Comparison of ENCODE assay signal across 26 cellular contexts in the genomic region with DNA sequence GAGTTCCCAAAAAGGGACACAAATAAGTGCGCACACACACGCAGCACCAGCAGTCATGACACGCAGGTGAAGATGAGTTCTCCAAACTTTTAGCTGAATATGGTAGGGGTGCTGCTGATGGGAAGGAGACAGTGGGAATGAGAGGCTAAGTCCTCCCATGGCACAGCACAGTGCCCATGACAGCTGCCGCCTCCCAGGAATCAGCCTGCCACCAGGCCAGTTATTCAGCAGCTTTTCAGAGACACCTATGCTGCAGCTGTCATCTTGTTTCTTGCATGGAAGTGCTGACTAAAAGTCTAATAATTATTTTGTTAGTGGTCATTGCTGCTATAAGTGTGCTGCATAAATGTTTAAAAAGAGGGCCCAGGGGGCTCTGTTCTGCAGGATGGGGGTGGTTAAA. TPM values are rescaled to one million over a fixed set of nuclear protein-coding genes. Genes with fewer than 3 reads are reported as not detected.
DNase-seq lines count a peak whose midpoint lies in the region; ATAC-seq and TF ChIP-seq lines count a peak whose summit lies in the region.
"Had no signal": no experiment of that assay in that cellular context is flagged by ENCODE, and none has a peak within 500 bp of the region (broad histone marks: within the 10 kb centered on the region; RNA-seq: fewer than 3 reads in every experiment).

No MANE protein-coding gene starts in this region.

- H3K4me3 ChIP-seq in right cardiac atrium (ENCODE audit: low read length) (no peak overlapping the region), heart right ventricle (no peak overlapping the region), psoas muscle (no peak overlapping the region)
- H3K4me3 ChIP-seq: BLaER1 treated with 17β-estradiol and CSF1 and Interleukin-3, amounts not matched to agents 10 nM and 100 nM; GM23338; SJSA1 had no signal

- intact Hi-C loops in right cardiac atrium (cut with DNase I): loop anchor here in 2 of 4 donors (10.0 kb wide), 1 partner anchor 303 kb away; a partner anchor contains a TSS
- intact Hi-C loops in heart right ventricle (cut with DNase I): loop anchor here in 4 of 10 donors (5.0 to 10.0 kb wide), 4 partner anchors 105 to 307 kb away; a partner anchor contains a TSS
- intact Hi-C loops in psoas muscle (cut with DNase I): no loop called here

- H3K4me1 Mint-ChIP-seq in stimulated activated naive CD8-positive, alpha-beta T cell treated with anti-CD3 and anti-CD28 coated beads, Interleukin-15, amount 100 ng/mL, for 72 hours: peaks cover 13% of the 10 kb centered on the region
- peaks cover 12% of the 10 kb centered on the region for H3K4me1 Mint-ChIP-seq in activated T-cell treated with anti-CD3 and anti-CD28 coated beads, Interleukin-2, amount 50 U/mL, for 24 hours (ENCODE audit: low read depth)

- H3K9me3 Mint-ChIP-seq in stimulated activated naive CD8-positive, alpha-beta T cell treated with anti-CD3 and anti-CD28 coated beads, Interleukin-15, amount 100 ng/mL, for 72 hours: no peaks in the 10 kb centered on the region
- no peaks in the 10 kb centered on the region for H3K9me3 Mint-ChIP-seq in activated T-cell treated with anti-CD3 and anti-CD28 coated beads, Interleukin-2, amount 50 U/mL, for 24 hours
- H3K9me3 Mint-ChIP-seq: CD4-positive, alpha-beta memory T cell; GM23338 had no signal

- WGBS in right cardiac atrium: 80% methylated on average over 4 of the region's 4 CpGs
- WGBS in heart right ventricle, 2 donors: 88 to 94% methylated on average over 4 of the region's 4 CpGs
- WGBS in psoas muscle, 3 donors: 83 to 90% (median 87%) methylated on average over 4 of the region's 4 CpGs

- no peaks in the 10 kb centered on the region for H3K27me3 Mint-ChIP-seq in stimulated activated naive CD8-positive, alpha-beta T cell treated with anti-CD3 and anti-CD28 coated beads, Interleukin-15, amount 100 ng/mL, for 72 hours
- H3K27me3 Mint-ChIP-seq in activated T-cell treated with anti-CD3 and anti-CD28 coated beads, Interleukin-2, amount 50 U/mL, for 24 hours: no peaks in the 10 kb centered on the region
- H3K27me3 Mint-ChIP-seq: CD4-positive, alpha-beta memory T cell had no signal

- H3K27me3 ChIP-seq in right cardiac atrium (ENCODE audit: control insufficient read depth, insufficient read depth) (no peaks in the 10 kb centered on the region), heart right ventricle (no peaks in the 10 kb centered on the region), psoas muscle (ENCODE audit: insufficient read depth in 3 of 3, low read length in 2 of 3) (no peaks in the 10 kb centered on the region)
- H3K27me3 ChIP-seq: BLaER1 treated with 17β-estradiol and CSF1 and Interleukin-3, amounts not matched to agents 10 nM and 100 nM; SJSA1 had no signal

- DNase-seq in NCI-H1694 treated with DMSO at 0.1 percent for 48 hours (lab: John Stamatoyannopoulos, UW): peak; percentile 18
- no peak for DNase-seq in NCI-H1694 (lab: John Stamatoyannopoulos, UW)
- DNase-seq in right cardiac atrium: peak in 1 of 3 donors; percentile 59
- no peak for DNase-seq in heart right ventricle
- DNase-seq in psoas muscle: no peak
- no peak for DNase-seq in stimulated activated naive CD8-positive, alpha-beta T cell treated with anti-CD3 and anti-CD28 coated beads, Interleukin-15, amount 100 ng/mL, for 72 hours
- no peak for DNase-seq in activated T-cell treated with anti-CD3 and anti-CD28 coated beads, Interleukin-2, amount 50 U/mL, for 24 hours
- DNase-seq: 8988T; CD4-positive, alpha-beta memory T cell; DMS153; HCEC 1CT; KBM-7; MM.1S; NCI-H1048; NCI-H1436; NCI-H2029; NCI-H2227 treated with DMSO at 0.1 percent for 48 hours; NCI-H510A; NCI-H774 had no signal

- ATAC-seq in right cardiac atrium: peak; percentile 5 to 33
- no peak for ATAC-seq in heart right ventricle
- no peak for ATAC-seq in psoas muscle
- no peak for ATAC-seq in stimulated activated naive CD8-positive, alpha-beta T cell treated with anti-CD3 and anti-CD28 coated beads, Interleukin-15, amount 100 ng/mL, for 72 hours
- ATAC-seq: GM23338, Panc1 had no signal

- H3K4me1 ChIP-seq in right cardiac atrium (ENCODE audit: control insufficient read depth, insufficient read depth, low read length) (peaks cover 1% of the 10 kb centered on the region), heart right ventricle (peaks cover 0 to 49% (median 12%) of the 10 kb centered on the region in 9 donors), psoas muscle (peaks cover 60% of the 10 kb centered on the region)

- TF ChIP-seq CTCF in heart right ventricle (IDR thresholded peaks at IDR 0.05) (no peak), psoas muscle (IDR thresholded peaks at IDR 0.05) (no peak)

- H3K27ac ChIP-seq in right cardiac atrium (ENCODE audit: low read length): peak overlapping the region; percentile 48
- peak overlapping the region in 3 of 10 donors; percentile 28 to 40 (median 32) for H3K27ac ChIP-seq in heart right ventricle
- H3K27ac ChIP-seq in psoas muscle: peak overlapping the region; percentile 95
- H3K27ac ChIP-seq: BLaER1 treated with 17β-estradiol and CSF1 and Interleukin-3, amounts not matched to agents 10 nM and 100 nM; SJSA1 had no signal

- no peak overlapping the region for H3K27ac Mint-ChIP-seq in stimulated activated naive CD8-positive, alpha-beta T cell treated with anti-CD3 and anti-CD28 coated beads, Interleukin-15, amount 100 ng/mL, for 72 hours
- H3K27ac Mint-ChIP-seq in activated T-cell treated with anti-CD3 and anti-CD28 coated beads, Interleukin-2, amount 50 U/mL, for 24 hours: no peak overlapping the region
- H3K27ac Mint-ChIP-seq: CD4-positive, alpha-beta memory T cell; GM23338 had no signal

- no peaks in the 10 kb centered on the region for H3K9me3 ChIP-seq in right cardiac atrium (ENCODE audit: control insufficient read depth, low read length)
- H3K9me3 ChIP-seq in heart right ventricle: peaks cover 0 to 11% (median 0%) of the 10 kb centered on the region in 11 donors
- no peaks in the 10 kb centered on the region for H3K9me3 ChIP-seq in psoas muscle
- H3K9me3 ChIP-seq: Caco-2, SJSA1 had no signal

- H3K36me3 ChIP-seq in heart right ventricle: no peaks in the 10 kb centered on the region
- no peaks in the 10 kb centered on the region for H3K36me3 ChIP-seq in psoas muscle (ENCODE audit: insufficient read depth in 1 of 2, low read depth in 1 of 2)
- H3K36me3 ChIP-seq: SJSA1 had no signal

- no peaks in the 10 kb centered on the region for H3K36me3 Mint-ChIP-seq in activated T-cell treated with anti-CD3 and anti-CD28 coated beads, Interleukin-2, amount 50 U/mL, for 24 hours (ENCODE audit: low read depth)
- H3K36me3 Mint-ChIP-seq: CD4-positive, alpha-beta memory T cell had no signal

- no peak overlapping the region for H3K4me3 Mint-ChIP-seq in stimulated activated naive CD8-positive, alpha-beta T cell treated with anti-CD3 and anti-CD28 coated beads, Interleukin-15, amount 100 ng/mL, for 72 hours
- H3K4me3 Mint-ChIP-seq in activated T-cell treated with anti-CD3 and anti-CD28 coated beads, Interleukin-2, amount 50 U/mL, for 24 hours: no peak overlapping the region
- H3K4me3 Mint-ChIP-seq: CD4-positive, alpha-beta memory T cell; GM23338 had no signal

RNA-seq across cellular contexts. Expression of a gene that starts 12.2 kb away (rescaled TPM):
- 1 to 10 TPM in 2 of 4 donors, under 1 TPM in 2; 0.68 to 3.0 (median 1.4) TPM for total RNA-seq in right cardiac atrium
- polyA plus RNA-seq in right cardiac atrium: 1.1 TPM
- 1 to 10 TPM in 2 of 10 donors, under 1 TPM in 8; 0.22 to 1.7 (median 0.54) TPM for total RNA-seq in heart right ventricle
- under 1 TPM; 0.10 to 0.51 TPM for polyA plus RNA-seq in heart right ventricle
- 1 to 10 TPM in 2 of 4 donors, under 1 TPM in 2; 0.25 to 3.4 (median 1.1) TPM for total RNA-seq in psoas muscle
- polyA plus RNA-seq in psoas muscle: under 1 TPM; 0.09 to 0.32 (median 0.30) TPM
- total RNA-seq: Caco-2; CD4-positive, alpha-beta memory T cell; G401; GM23338; HT1080; SJSA1 had no signal
- polyA plus RNA-seq: CD4-positive, alpha-beta memory T cell; GM23338 had no signal

RNA-seq across cellular contexts. Expression of a gene that starts 18.6 kb away (rescaled TPM):
- total RNA-seq in right cardiac atrium (10 to 100 TPM; 51.0 to 73.2 (median 65.0) TPM), heart right ventricle (100 to 1,000 TPM in 6 of 10 donors, 10 to 100 TPM in 4; 54.7 to 134 (median 106) TPM), psoas muscle (100 to 1,000 TPM in 3 of 4 donors, 10 to 100 TPM in 1; 74.9 to 155 (median 102) TPM)
- polyA plus RNA-seq in right cardiac atrium (31.0 TPM), heart right ventricle (10 to 100 TPM; 15.6 to 31.7 TPM), psoas muscle (10 to 100 TPM; 12.8 to 40.9 (median 21.4) TPM)

Comparison
In these comparisons a context has a peak if more than half of its experiments do, and no peak if none do; other contexts are left out.
1. ATAC-seq: peak in right cardiac atrium (2 of 2); none in heart right ventricle (0 of 8), psoas muscle (0 of 4) and stimulated activated naive CD8-positive, alpha-beta T cell treated with anti-CD3 and anti-CD28 coated beads, Interleukin-15, amount 100 ng/mL, for 72 hours (single experiment).